ENCODE assay signal across 1 cellular context in genomic region chr11:95544095-95544795, GRCh38.
TF ChIP-seq lines count a peak whose summit lies in the region.

No MANE protein-coding gene starts in this region.

TF ChIP-seq in HepG2, 621 proteins besides CTCF, POLR2A, EP300 and RAD21 (continued from another document):
- TF ChIP-seq ZNF251 (CRISPR knock-in tag; IDR thresholded peaks at IDR 0.05) (no peak), ZSCAN20 (CRISPR knock-in tag; IDR thresholded peaks at IDR 0.05; ENCODE audit: borderline replicate concordance) (no peak), MAFK (conservative IDR thresholded peaks at IDR 0.05 in 1 of 2, IDR thresholded peaks at IDR 0.05 in 1 of 2; ENCODE audit: low read length in 2 of 2) (peak; percentile 43 to 76; a peak in 3 of 4 replicates), MBD4 (IDR thresholded peaks at IDR 0.05; ENCODE audit: borderline replicate concordance, low read length) (no peak), SAFB2 (CRISPR knock-in tag; IDR thresholded peaks at IDR 0.05; ENCODE audit: borderline replicate concordance, low read depth) (no peak)
